ENCODE assay signal across 8 cellular contexts in the genomic region with DNA sequence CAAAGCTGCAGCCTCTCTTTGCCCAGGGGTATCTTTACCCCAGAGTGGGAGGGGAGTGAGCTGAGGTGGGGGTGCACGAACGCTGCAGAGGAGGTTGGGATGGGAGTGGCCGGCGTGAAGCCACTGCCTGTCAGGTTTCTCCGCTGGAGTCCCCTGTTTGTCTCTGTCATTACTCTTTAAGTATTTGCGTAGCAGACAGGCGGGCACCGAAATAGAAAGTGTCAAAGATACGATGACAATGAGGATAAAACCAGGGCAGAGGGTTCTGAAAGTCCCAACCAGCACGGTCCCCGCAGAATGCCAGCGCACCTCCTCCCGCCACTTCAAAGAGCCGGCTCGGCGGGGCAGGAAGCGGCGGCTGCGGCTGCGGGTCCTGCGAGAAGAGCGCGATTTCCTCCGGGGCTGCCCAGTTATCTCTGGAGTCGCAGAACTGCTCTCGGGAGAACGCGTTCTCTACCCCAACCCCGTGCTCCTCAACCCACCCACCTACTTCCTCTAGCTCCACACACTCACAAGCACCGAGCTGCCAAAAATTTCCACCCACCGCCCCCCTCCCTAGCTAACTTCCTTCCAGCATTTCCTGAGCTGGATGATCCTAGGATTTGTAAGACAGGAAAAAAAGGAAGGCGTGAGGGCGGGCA. TPM values are rescaled to one million over a fixed set of nuclear protein-coding genes. Genes with fewer than 3 reads are reported as not detected.
DNase-seq lines count a peak whose midpoint lies in the region; ATAC-seq, FAIRE-seq and TF ChIP-seq lines count a peak whose summit lies in the region.

A gene with protein sequence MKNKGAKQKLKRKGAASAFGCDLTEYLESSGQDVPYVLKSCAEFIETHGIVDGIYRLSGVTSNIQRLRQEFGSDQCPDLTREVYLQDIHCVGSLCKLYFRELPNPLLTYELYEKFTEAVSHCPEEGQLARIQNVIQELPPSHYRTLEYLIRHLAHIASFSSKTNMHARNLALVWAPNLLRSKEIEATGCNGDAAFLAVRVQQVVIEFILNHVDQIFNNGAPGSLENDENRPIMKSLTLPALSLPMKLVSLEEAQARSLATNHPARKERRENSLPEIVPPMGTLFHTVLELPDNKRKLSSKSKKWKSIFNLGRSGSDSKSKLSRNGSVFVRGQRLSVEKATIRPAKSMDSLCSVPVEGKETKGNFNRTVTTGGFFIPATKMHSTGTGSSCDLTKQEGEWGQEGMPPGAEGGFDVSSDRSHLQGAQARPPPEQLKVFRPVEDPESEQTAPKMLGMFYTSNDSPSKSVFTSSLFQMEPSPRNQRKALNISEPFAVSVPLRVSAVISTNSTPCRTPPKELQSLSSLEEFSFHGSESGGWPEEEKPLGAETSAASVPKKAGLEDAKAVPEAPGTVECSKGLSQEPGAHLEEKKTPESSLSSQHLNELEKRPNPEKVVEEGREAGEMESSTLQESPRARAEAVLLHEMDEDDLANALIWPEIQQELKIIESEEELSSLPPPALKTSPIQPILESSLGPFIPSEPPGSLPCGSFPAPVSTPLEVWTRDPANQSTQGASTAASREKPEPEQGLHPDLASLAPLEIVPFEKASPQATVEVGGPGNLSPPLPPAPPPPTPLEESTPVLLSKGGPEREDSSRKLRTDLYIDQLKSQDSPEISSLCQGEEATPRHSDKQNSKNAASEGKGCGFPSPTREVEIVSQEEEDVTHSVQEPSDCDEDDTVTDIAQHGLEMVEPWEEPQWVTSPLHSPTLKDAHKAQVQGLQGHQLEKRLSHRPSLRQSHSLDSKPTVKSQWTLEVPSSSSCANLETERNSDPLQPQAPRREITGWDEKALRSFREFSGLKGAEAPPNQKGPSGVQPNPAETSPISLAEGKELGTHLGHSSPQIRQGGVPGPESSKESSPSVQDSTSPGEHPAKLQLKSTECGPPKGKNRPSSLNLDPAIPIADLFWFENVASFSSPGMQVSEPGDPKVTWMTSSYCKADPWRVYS (N-terminal part only) (plus strand): TSS at position 623 of the 641 bp plus-strand sequence. CDS start 522 bp downstream, outside the sequence.

- peak within 1 kb of the TSS; percentile 91 for H3K9ac ChIP-seq in SK-N-SH

- H3K4me2 ChIP-seq in SK-N-SH: peak within 1 kb of the TSS; percentile 78

- H3K79me2 ChIP-seq in SK-N-SH (ENCODE audit: insufficient read depth): peaks cover 44% of the 10 kb centered on the region

- 1% methylated on average over 33 of the region's 33 CpGs for WGBS in SK-N-SH (ENCODE audit: low lambda C conversion rate)
- WGBS in pancreas, 2 donors: 0% methylated on average over 33 of the region's 33 CpGs

- CTCF ChIA-PET in CD4-positive, alpha-beta T cell (lab: Charles Lee): interaction anchor here (1.2 to 3.9 kb wide), 3 partner anchors 24 to 59 kb away, joined by 3 to 22 read pairs (median 19); a partner anchor contains a TSS
- CTCF ChIA-PET in SK-N-SH (lab: Yijun Ruan, JAX): interaction anchor here (0.7 to 3.5 kb wide), 5 partner anchors 19 to 396 kb away, joined by 3 to 20 read pairs (median 8); no protein-coding TSS in a partner anchor
- CTCF ChIA-PET in activated naive CD4-positive, alpha-beta T cell treated with anti-CD3 and anti-CD28 coated beads, Interleukin-2, amount 10 ng/mL, durations not matched to agents 7 days and 5 days (lab: Charles Lee): interaction anchor here (0.6 kb wide), 1 partner anchor 387 kb away, joined by 3 read pairs; no protein-coding TSS in a partner anchor

- ATAC-seq in CD4-positive, alpha-beta T cell (ENCODE audit: poor library complexity): peak; percentile 68
- ATAC-seq in GM19324 (IDR thresholded peaks at IDR 0.05; ENCODE audit: low FRiP score, unreplicated experiment) (peak; percentile 49), HG03439 (IDR thresholded peaks at IDR 0.05; ENCODE audit: unreplicated experiment) (peak; percentile 55), pancreas (peak; percentile 55 to 71 (median 68))

- H3K4me1 ChIP-seq in SK-N-SH (ENCODE audit: control insufficient read depth in 1 of 2, insufficient read depth in 2 of 2, low read depth in 1 of 2, low read length in 1 of 2) (peaks cover 12 to 48% of the 10 kb centered on the region in 2 experiments; a peak in 3 of 4 replicates), pancreas (peaks cover 0 to 8% (median 5%) of the 10 kb centered on the region in 3 donors), tibial artery (peaks cover 0 to 29% (median 12%) of the 10 kb centered on the region in 4 donors)

- no peaks in the 10 kb centered on the region for H3K27me3 Mint-ChIP-seq in CD4-positive, alpha-beta T cell
- peaks cover 51% of the 10 kb centered on the region for H3K27me3 Mint-ChIP-seq in activated naive CD4-positive, alpha-beta T cell treated with anti-CD3 and anti-CD28 coated beads, Interleukin-2, amount 10 ng/mL, durations not matched to agents 7 days and 5 days
- H3K27me3 Mint-ChIP-seq in glutamatergic neuron (ENCODE audit: unreplicated experiment): peaks cover 10% of the 10 kb centered on the region

- H3K9me2 ChIP-seq in SK-N-SH: no peaks in the 10 kb centered on the region

- no peaks in the 10 kb centered on the region for H3K9me3 ChIP-seq in CD4-positive, alpha-beta T cell (ENCODE audit: control insufficient read depth, low read length)
- H3K9me3 ChIP-seq in SK-N-SH (no peaks in the 10 kb centered on the region), pancreas (no peaks in the 10 kb centered on the region), tibial artery (no peaks in the 10 kb centered on the region)

- peaks cover 22% of the 10 kb centered on the region for H3K36me3 Mint-ChIP-seq in CD4-positive, alpha-beta T cell (ENCODE audit: low read depth)
- no peaks in the 10 kb centered on the region for H3K36me3 Mint-ChIP-seq in activated naive CD4-positive, alpha-beta T cell treated with anti-CD3 and anti-CD28 coated beads, Interleukin-2, amount 10 ng/mL, durations not matched to agents 7 days and 5 days
- no peaks in the 10 kb centered on the region for H3K36me3 Mint-ChIP-seq in glutamatergic neuron (ENCODE audit: unreplicated experiment)

- H3K36me3 ChIP-seq in SK-N-SH (replicated peaks in 1 of 2; ENCODE audit: control insufficient read depth in 1 of 2, insufficient read depth in 2 of 2, low read length in 1 of 2) (peaks cover 5 to 14% of the 10 kb centered on the region in 2 experiments), pancreas (no peaks in the 10 kb centered on the region), tibial artery (no peaks in the 10 kb centered on the region)

- H3K4me3 Mint-ChIP-seq in CD4-positive, alpha-beta T cell: peak within 1 kb of the TSS; percentile 84
- H3K4me3 Mint-ChIP-seq in activated naive CD4-positive, alpha-beta T cell treated with anti-CD3 and anti-CD28 coated beads, Interleukin-2, amount 10 ng/mL, durations not matched to agents 7 days and 5 days: peak within 1 kb of the TSS; percentile 83
- H3K4me3 Mint-ChIP-seq in glutamatergic neuron (ENCODE audit: unreplicated experiment): peak within 1 kb of the TSS; percentile 88

- peak; percentile 60 to 89 (median 76) for DNase-seq in CD4-positive, alpha-beta T cell
- DNase-seq in SK-N-SH (peak; percentile 83), glutamatergic neuron (peak; percentile 68), pancreas (peak; percentile 28 to 78 (median 46)), tibial artery (peak; percentile 59 to 78)
- peak; percentile 87 for DNase-seq in activated naive CD4-positive, alpha-beta T cell treated with anti-CD3 and anti-CD28 coated beads, Interleukin-2, amount 10 ng/mL, durations not matched to agents 7 days and 5 days

- FAIRE-seq in pancreas (lab: Jason Lieb, UNC): no peak

- no peak for TF ChIP-seq EP300 in SK-N-SH (IDR thresholded peaks at IDR 0.05; ENCODE audit: borderline replicate concordance in 1 of 2, low read depth in 1 of 2, low read length in 1 of 2)

- intact Hi-C loops in CD4-positive, alpha-beta T cell (cut with DNase I, micrococcal nuclease): loop anchor here (1.0 to 10.0 kb wide), 7 partner anchors 29 to 791 kb away; a partner anchor contains a TSS
- intact Hi-C loops in pancreas (cut with DNase I): no loop called here
- intact Hi-C loops in tibial artery (cut with DNase I; ENCODE audit: low total_unique reads): loop anchor here (5.0 kb wide), 1 partner anchor 168 kb away; a partner anchor contains a TSS

- H4K20me1 ChIP-seq in SK-N-SH (ENCODE audit: insufficient read depth): no peaks in the 10 kb centered on the region

- H3K27ac ChIP-seq in CD4-positive, alpha-beta T cell (ENCODE audit: low read depth, low read length): peak within 1 kb of the TSS; percentile 96
- H3K27ac ChIP-seq in SK-N-SH (ENCODE audit: low read depth in 2 of 2, low read length in 1 of 2): peak within 1 kb of the TSS; percentile 90 to 91
- H3K27ac ChIP-seq in pancreas: peak within 1 kb of the TSS; percentile 53 to 83 (median 69)
- peak within 1 kb of the TSS; percentile 87 to 95 for H3K27ac ChIP-seq in tibial artery

- H2AFZ ChIP-seq in SK-N-SH (ENCODE audit: low read depth): peak within 1 kb of the TSS; percentile 88

- POLR2A ChIA-PET in CD4-positive, alpha-beta T cell (lab: Charles Lee): interaction anchor here (0.7 to 5.3 kb wide), 19 partner anchors 9 to 205 kb away, joined by 3 to 68 read pairs (median 4); a partner anchor contains a TSS
- POLR2A ChIA-PET in SK-N-SH (lab: Yijun Ruan, JAX): interaction anchor here (0.9 to 4.6 kb wide), 9 partner anchors 9 to 367 kb away, joined by 3 to 44 read pairs (median 4); a partner anchor contains a TSS

- no peak; the same call in 1 of the 2 replicates for TF ChIP-seq RAD21 in SK-N-SH (IDR thresholded peaks at IDR 0.05; ENCODE audit: low read length)

- peak within 1 kb of the TSS; percentile 81 to 90 for H3K4me3 ChIP-seq in SK-N-SH (ENCODE audit: low read depth in 2 of 2, low read length in 1 of 2)
- peak within 1 kb of the TSS; percentile 53 to 77 (median 63) for H3K4me3 ChIP-seq in pancreas
- H3K4me3 ChIP-seq in tibial artery: peak within 1 kb of the TSS; percentile 85 to 90

- peaks cover 74% of the 10 kb centered on the region for H3K4me1 Mint-ChIP-seq in CD4-positive, alpha-beta T cell (ENCODE audit: low read depth)
- peaks cover 48% of the 10 kb centered on the region for H3K4me1 Mint-ChIP-seq in activated naive CD4-positive, alpha-beta T cell treated with anti-CD3 and anti-CD28 coated beads, Interleukin-2, amount 10 ng/mL, durations not matched to agents 7 days and 5 days
- H3K4me1 Mint-ChIP-seq in glutamatergic neuron (ENCODE audit: low read depth, unreplicated experiment): peaks cover 8% of the 10 kb centered on the region

- no peak for TF ChIP-seq CTCF in CD4-positive, alpha-beta T cell (IDR thresholded peaks at IDR 0.05)
- TF ChIP-seq CTCF in SK-N-SH (IDR thresholded peaks at IDR 0.05) (no peak), glutamatergic neuron (IDR thresholded peaks at IDR 0.05; ENCODE audit: partially characterized antibody, unreplicated experiment) (no peak), pancreas (IDR thresholded peaks at IDR 0.05) (no peak), tibial artery (IDR thresholded peaks at IDR 0.05) (no peak)

- H3K9me3 Mint-ChIP-seq in CD4-positive, alpha-beta T cell: no peaks in the 10 kb centered on the region
- no peaks in the 10 kb centered on the region for H3K9me3 Mint-ChIP-seq in activated naive CD4-positive, alpha-beta T cell treated with anti-CD3 and anti-CD28 coated beads, Interleukin-2, amount 10 ng/mL, durations not matched to agents 7 days and 5 days
- H3K9me3 Mint-ChIP-seq in glutamatergic neuron (ENCODE audit: unreplicated experiment): peaks cover 7% of the 10 kb centered on the region

- H3K27ac Mint-ChIP-seq in CD4-positive, alpha-beta T cell: peak within 1 kb of the TSS; percentile 100
- peak within 1 kb of the TSS; percentile 85 for H3K27ac Mint-ChIP-seq in activated naive CD4-positive, alpha-beta T cell treated with anti-CD3 and anti-CD28 coated beads, Interleukin-2, amount 10 ng/mL, durations not matched to agents 7 days and 5 days
- H3K27ac Mint-ChIP-seq in glutamatergic neuron (ENCODE audit: unreplicated experiment): peak within 1 kb of the TSS; percentile 55

- peaks cover 7% of the 10 kb centered on the region for H3F3A ChIP-seq in SK-N-SH (replicated peaks; ENCODE audit: insufficient read depth)

- H3K27me3 ChIP-seq in CD4-positive, alpha-beta T cell (ENCODE audit: control insufficient read depth, insufficient read depth, low read length): no peaks in the 10 kb centered on the region
- no peaks in the 10 kb centered on the region for H3K27me3 ChIP-seq in SK-N-SH (ENCODE audit: insufficient read depth)
- no peaks in the 10 kb centered on the region for H3K27me3 ChIP-seq in pancreas
- peaks cover 0 to 4% of the 10 kb centered on the region in 2 donors for H3K27me3 ChIP-seq in tibial artery

RNA-seq across cellular contexts. Expression of the gene that starts here (rescaled TPM):
- total RNA-seq in CD4-positive, alpha-beta T cell: 1 to 10 TPM; 2.4 to 2.9 TPM
- polyA plus RNA-seq in SK-N-SH (2012; rRNA removed) (4.4 and 7.7 TPM in 2 replicates), pancreas (1 to 10 TPM; 1.5 TPM)
- polyA plus RNA-seq in SK-N-SH (2012; cell fraction: cytosol; rRNA removed): 4.0 and 4.8 TPM in 2 replicates
- polyA plus RNA-seq in SK-N-SH (2012; cell fraction: nucleus; rRNA removed): 6.0 and 7.0 TPM in 2 replicates
- total RNA-seq in glutamatergic neuron (ENCODE audit: unreplicated experiment) (0.20 TPM), pancreas (1 to 10 TPM; 2.6 to 8.3 (median 3.5) TPM)

Comparison
In these comparisons a context has a peak if more than half of its experiments do, and no peak if none do; other contexts are left out.
1. Peak in every context shown above with its lines: DNase-seq, ATAC-seq, H3K4me3 ChIP-seq and H3K27ac ChIP-seq.
2. Peak in DNase-seq in glutamatergic neuron; RNA of the gene not detected or under 1 TPM.
3. intact Hi-C loops: an anchor here in CD4-positive, alpha-beta T cell (1.0 to 10.0 kb wide) and tibial artery (5.0 kb wide); none called in pancreas.